Comparison of ENCODE assay signal across 14 cellular contexts in the genomic region with DNA sequence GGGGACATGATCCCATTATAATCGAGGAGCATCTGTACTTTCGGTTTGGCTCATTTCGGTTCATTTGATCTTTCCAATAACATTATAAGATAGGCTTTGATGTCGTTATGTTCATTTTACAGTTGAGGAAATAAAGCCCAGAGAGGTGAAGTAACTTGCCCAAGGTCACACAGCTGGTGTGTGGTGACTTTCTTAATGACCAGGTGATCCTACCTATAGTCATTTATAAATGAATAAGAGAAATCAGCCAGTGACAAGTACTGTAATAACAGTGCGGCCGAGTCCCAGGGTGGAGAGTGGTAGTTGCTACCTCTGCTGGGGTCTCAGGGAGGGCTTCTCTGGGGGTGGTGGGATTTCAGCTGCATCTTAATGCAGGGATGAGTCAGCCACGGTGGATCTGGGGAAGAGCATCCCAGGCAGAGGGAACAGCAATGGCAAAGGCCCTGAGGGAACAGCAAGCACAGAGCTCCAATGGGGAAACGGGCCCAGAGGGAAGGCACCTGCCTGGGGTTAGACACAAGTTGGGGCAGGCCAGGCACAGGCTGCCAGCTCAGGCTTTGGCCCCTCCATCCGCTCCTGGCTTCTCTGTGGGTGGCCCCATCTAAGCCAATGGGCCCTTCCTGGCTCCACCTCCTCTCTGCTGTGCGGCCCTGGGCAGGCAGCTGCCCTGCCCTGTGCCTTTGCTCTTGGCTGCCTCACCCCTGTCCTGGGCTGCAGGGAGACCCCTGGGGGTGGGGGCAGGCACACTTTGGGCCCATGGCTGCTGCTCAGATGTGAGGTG. TPM values are rescaled to one million over a fixed set of nuclear protein-coding genes. Genes with fewer than 3 reads are reported as not detected.
DNase-seq lines count a peak whose midpoint lies in the region; ATAC-seq, FAIRE-seq and TF ChIP-seq lines count a peak whose summit lies in the region.
"Had no signal": no experiment of that assay in that cellular context is flagged by ENCODE, and none has a peak within 500 bp of the region (broad histone marks: within the 10 kb centered on the region; RNA-seq: fewer than 3 reads in every experiment).

No MANE protein-coding gene starts in this region.

- no peak for TF ChIP-seq EP300 in A549 (IDR thresholded peaks at IDR 0.05)

- peaks cover 5% of the 10 kb centered on the region for H3K36me3 Mint-ChIP-seq in IgD-negative memory B cell
- no peaks in the 10 kb centered on the region for H3K36me3 Mint-ChIP-seq in endodermal cell (ENCODE audit: low read depth)
- no peaks in the 10 kb centered on the region for H3K36me3 Mint-ChIP-seq in naive B cell

- POLR2A ChIA-PET in A549 (lab: Yijun Ruan, JAX), result no interaction called here

- TF ChIP-seq RAD21 in A549 (conservative IDR thresholded peaks at IDR 0.05 in 1 of 2, IDR thresholded peaks at IDR 0.05 in 1 of 2), result no peak

- H3K9me3 Mint-ChIP-seq in IgD-negative memory B cell, result peaks cover 0 to 2% (median 0%) of the 10 kb centered on the region in 3 donors
- no peaks in the 10 kb centered on the region for H3K9me3 Mint-ChIP-seq in endodermal cell
- H3K9me3 Mint-ChIP-seq in naive B cell, result no peaks in the 10 kb centered on the region

- peak in 1 of 2 experiments; percentile 6; a peak in 1 of 6 replicates for ATAC-seq in A549
- no peak for ATAC-seq in naive B cell (ENCODE audit: low read depth in 2 of 2)
- ATAC-seq in GM19328 (IDR thresholded peaks at IDR 0.05; ENCODE audit: unreplicated experiment), result no peak

- no peak for FAIRE-seq in A549 (lab: Jason Lieb, UNC)
- no peak for FAIRE-seq in H54 (lab: Jason Lieb, UNC)

- H3K27me3 Mint-ChIP-seq in IgD-negative memory B cell (peaks cover 28% of the 10 kb centered on the region), endodermal cell (ENCODE audit: insufficient read depth) (peaks cover 18% of the 10 kb centered on the region), naive B cell (peaks cover 4 to 43% (median 24%) of the 10 kb centered on the region in 3 donors)

- H3K4me1 Mint-ChIP-seq in IgD-negative memory B cell, result peaks cover 3 to 15% (median 13%) of the 10 kb centered on the region in 3 donors
- H3K4me1 Mint-ChIP-seq in endodermal cell, result peaks cover 47% of the 10 kb centered on the region
- H3K4me1 Mint-ChIP-seq in naive B cell, result peaks cover 29 to 55% (median 45%) of the 10 kb centered on the region in 3 donors

- no peak overlapping the region for H3K4me3 ChIP-seq in A549
- H3K4me3 ChIP-seq in endodermal cell (ENCODE audit: low read length), result no peak overlapping the region

- H3K4me1 ChIP-seq in A549 (peaks cover 45% of the 10 kb centered on the region), endodermal cell (ENCODE audit: control insufficient read depth, insufficient read depth, low read length) (peaks cover 9% of the 10 kb centered on the region)

- no peak overlapping the region for H3K9ac ChIP-seq in endodermal cell (ENCODE audit: extremely low read depth, low read length, poor library complexity, severe bottlenecking)

- no peak for DNase-seq in A549 (ENCODE audit: low read depth in 1 of 2, low spot score in 1 of 2)
- peak; percentile 87 for DNase-seq in endodermal cell
- no peak for DNase-seq in naive B cell
- no peak for DNase-seq in H54 (ENCODE audit: insufficient read length, low spot score)
- DNase-seq in OCI-M1 (lab: John Stamatoyannopoulos, UW), result no peak
- DNase-seq in central memory CD4-positive, alpha-beta T cell, result no peak
- DNase-seq: amniotic stem cell, GOT3, KG1, NCI-H2171, SIG-M5 had no signal

- no peak for TF ChIP-seq POLR2A in A549 (IDR thresholded peaks at IDR 0.05; ENCODE audit: low read length)
- no peak for TF ChIP-seq POLR2A in H54 (IDR thresholded peaks at IDR 0.05; ENCODE audit: low read depth, low read length)

- CTCF ChIA-PET in A549 (lab: Yijun Ruan, JAX), result interaction anchor here (0.5 to 2.0 kb wide), 7 partner anchors 11 to 102 kb away, joined by 3 to 7 read pairs (median 4); no protein-coding TSS in a partner anchor

- TF ChIP-seq CTCF in A549 (IDR thresholded peaks at IDR 0.05), result no peak
- TF ChIP-seq CTCF in endodermal cell (conservative IDR thresholded peaks at IDR 0.05), result no peak

- H3K27ac ChIP-seq in A549, result peak overlapping the region in 1 of 2 experiments; percentile 82; a peak in 2 of 6 replicates
- no peak overlapping the region for H3K27ac ChIP-seq in endodermal cell (ENCODE audit: low read depth, low read length)

- 89% methylated on average over 9 of the region's 10 CpGs for WGBS in A549 (ENCODE audit: missing lambda C conversion rate)
- 79 to 85% methylated on average over 6 to 10 of the region's 10 CpGs for WGBS in endodermal cell (ENCODE audit: insufficient coverage in 1 of 2, insufficient read length in 1 of 2), 2 experiments

- H3K27ac Mint-ChIP-seq in IgD-negative memory B cell (no peak overlapping the region), endodermal cell (peak overlapping the region; percentile 41), naive B cell (peak overlapping the region in 4 of 6 donors; percentile 15 to 92 (median 86))

- peak overlapping the region in 3 of 4 donors; percentile 54 to 86 (median 82) for H3K4me3 Mint-ChIP-seq in IgD-negative memory B cell
- H3K4me3 Mint-ChIP-seq in endodermal cell, result peak overlapping the region; percentile 49
- peak overlapping the region; percentile 71 to 89 (median 80) for H3K4me3 Mint-ChIP-seq in naive B cell

- no peaks in the 10 kb centered on the region for H3K27me3 ChIP-seq in endodermal cell (ENCODE audit: control insufficient read depth, insufficient read depth, low read length, poor library complexity, severe bottlenecking)

- peak overlapping the region; percentile 64; the same call in 2 of the 3 replicates for H3K4me2 ChIP-seq in A549

- H3K36me3 ChIP-seq in endodermal cell (ENCODE audit: control insufficient read depth, insufficient read depth, low read length), result no peaks in the 10 kb centered on the region
- H3K36me3 ChIP-seq: left lung had no signal

- H3K9me3 ChIP-seq in A549 (no peaks in the 10 kb centered on the region), endodermal cell (ENCODE audit: control insufficient read depth, low read length) (no peaks in the 10 kb centered on the region)
- H3K9me3 ChIP-seq: left lung had no signal

TF ChIP-seq in A549, 52 proteins besides CTCF, POLR2A, EP300 and RAD21:
- TF ChIP-seq KDM5A (IDR thresholded peaks at IDR 0.05) (no peak), GATA3 (IDR thresholded peaks at IDR 0.05; ENCODE audit: borderline replicate concordance) (no peak), FOSB (CRISPR knock-in tag; IDR thresholded peaks at IDR 0.05) (no peak), KDM1A (IDR thresholded peaks at IDR 0.05; ENCODE audit: low read depth) (no peak), FOSL2 (IDR thresholded peaks at IDR 0.05) (no peak), FOSL2 (CRISPR knock-in tag; IDR thresholded peaks at IDR 0.05) (no peak), JUNB (IDR thresholded peaks at IDR 0.05) (no peak), TP53 (CRISPR knock-in tag; IDR thresholded peaks at IDR 0.05) (no peak), CEBPB (IDR thresholded peaks at IDR 0.05) (no peak), BCL3 (IDR thresholded peaks at IDR 0.05) (no peak), MAFK (IDR thresholded peaks at IDR 0.05; ENCODE audit: partially characterized antibody) (no peak), SREBF2 (IDR thresholded peaks at IDR 0.05) (no peak), NFE2L2 (conservative IDR thresholded peaks at IDR 0.05; ENCODE audit: low read length) (no peak), EHMT2 (IDR thresholded peaks at IDR 0.05; ENCODE audit: low read depth) (no peak), PHF8 (IDR thresholded peaks at IDR 0.05; ENCODE audit: borderline replicate concordance, low read depth) (no peak), ZSCAN20 (CRISPR knock-in tag; IDR thresholded peaks at IDR 0.05) (no peak), ZC3H11A (IDR thresholded peaks at IDR 0.05) (no peak), ZNF302 (CRISPR knock-in tag; IDR thresholded peaks at IDR 0.05) (no peak)
- TF ChIP-seq, protein P1, sequence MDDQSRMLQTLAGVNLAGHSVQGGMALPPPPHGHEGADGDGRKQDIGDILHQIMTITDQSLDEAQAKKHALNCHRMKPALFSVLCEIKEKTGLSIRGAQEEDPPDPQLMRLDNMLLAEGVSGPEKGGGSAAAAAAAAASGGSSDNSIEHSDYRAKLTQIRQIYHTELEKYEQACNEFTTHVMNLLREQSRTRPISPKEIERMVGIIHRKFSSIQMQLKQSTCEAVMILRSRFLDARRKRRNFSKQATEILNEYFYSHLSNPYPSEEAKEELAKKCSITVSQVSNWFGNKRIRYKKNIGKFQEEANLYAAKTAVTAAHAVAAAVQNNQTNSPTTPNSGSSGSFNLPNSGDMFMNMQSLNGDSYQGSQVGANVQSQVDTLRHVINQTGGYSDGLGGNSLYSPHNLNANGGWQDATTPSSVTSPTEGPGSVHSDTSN (IDR thresholded peaks at IDR 0.05), result no peak

RNA-seq across cellular contexts. Expression of gene FBLN2, which starts 1.1 kb away (rescaled TPM):
- polyA plus RNA-seq in A549 (2011; rRNA removed), result 1.1 and 1.3 TPM in 2 replicates
- 1.7 and 2.7 TPM in 2 replicates for polyA plus RNA-seq in A549 (2012; cell fraction: cytosol; rRNA removed)
- 5.7 and 7.7 TPM in 2 replicates for polyA plus RNA-seq in A549 (2012; cell fraction: nucleus; rRNA removed)
- 1.6 to 2.7 TPM (median 2.6 TPM) in 3 replicates for polyA plus RNA-seq in A549 (2017; fragmentation: RNase III; extraction: RNeasy Plus Mini Kit Qiagen cat#74134 plus additional on column Dnase treatment)
- polyA minus RNA-seq in A549 (2011; rRNA and poly(A)+ RNA removed), result 0.74 and 1.2 TPM in 2 replicates
- 4.4 TPM for polyA plus RNA-seq in IgD-negative memory B cell
- 100 to 1,000 TPM in 1 of 2 donors, 10 to 100 TPM in 1; 86.1 to 136 TPM for total RNA-seq in endodermal cell
- polyA plus RNA-seq in endodermal cell (2013, experiment 1 of 2), result 68.2 TPM
- polyA plus RNA-seq in endodermal cell (2013, experiment 2 of 2), result 78.4 TPM
- 10 to 100 TPM in 2 of 6 donors, 1 to 10 TPM in 4; 4.8 to 17.8 (median 8.0) TPM for polyA plus RNA-seq in naive B cell (ENCODE audit: low read depth in 6 of 6)

Comparison
In these comparisons a context has a peak if more than half of its experiments do, and no peak if none do; other contexts are left out.
1. H3K27ac Mint-ChIP-seq: peak in endodermal cell (single experiment) and naive B cell (4 of 6); none in IgD-negative memory B cell (0 of 3).
2. Peak in every context shown above with its lines, with median percentiles within 50 percentile points of each other: H3K4me3 Mint-ChIP-seq.